ENCODE assay signal across 27 cellular contexts in the genomic region with DNA sequence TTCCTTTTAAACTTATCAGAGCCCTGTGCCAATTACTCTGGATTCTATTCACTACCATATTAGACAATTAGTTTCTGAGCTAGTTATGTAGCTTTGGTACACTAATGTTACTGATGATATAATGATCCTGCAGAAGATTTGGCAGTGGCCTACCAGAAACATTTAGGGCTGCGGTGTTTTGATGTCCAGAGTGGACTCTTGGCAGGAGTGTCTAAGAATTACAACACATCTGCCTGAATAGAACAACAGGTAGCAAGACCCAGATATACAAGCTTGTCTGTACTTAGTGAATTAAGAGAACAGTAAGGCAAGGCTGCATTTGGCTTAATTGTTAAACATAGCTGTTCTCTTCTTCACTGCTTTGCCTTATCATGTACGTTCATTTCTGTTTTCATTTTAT.
"Had no signal": no experiment of that assay in that cellular context is flagged by ENCODE, and none has a peak within 500 bp of the region (broad histone marks: within the 10 kb centered on the region; RNA-seq: fewer than 3 reads in every experiment).

No MANE protein-coding gene starts in this region.

- H3K36me3 ChIP-seq: heart left ventricle, lower lobe of right lung, right atrium auricular region, spleen had no signal

- H3K9me3 Mint-ChIP-seq: nephron progenitor cell had no signal

- H3K4me1 Mint-ChIP-seq: activated CD4-positive, alpha-beta memory T cell treated with anti-CD3 and anti-CD28 coated beads, Interleukin-2, amount 10 ng/mL, durations not matched to agents 7 days and 5 days; activated CD4-positive, alpha-beta T cell treated with anti-CD3 and anti-CD28 coated beads, Interleukin-2, amount 10 ng/mL, durations not matched to agents 24 days and 14 days; activated naive CD4-positive, alpha-beta T cell treated with anti-CD3 and anti-CD28 coated beads, Interleukin-2, amount 10 ng/mL, durations not matched to agents 7 days and 5 days; central memory CD8-positive, alpha-beta T cell; T-helper 17 cell had no signal

- ATAC-seq: esophagus mucosa; heart left ventricle; lower lobe of right lung; psoas muscle; stimulated activated naive CD8-positive, alpha-beta T cell treated with anti-CD3 and anti-CD28 coated beads, Interleukin-15, Interleukin-2, amounts not matched to agents 100 U/mL and 50 U/mL, for 24 hours; T-helper 17 cell had no signal

- H3K9ac ChIP-seq: parathyroid adenoma had no signal

- H3K4me3 Mint-ChIP-seq: activated CD4-positive, alpha-beta memory T cell treated with anti-CD3 and anti-CD28 coated beads, Interleukin-2, amount 10 ng/mL, durations not matched to agents 7 days and 5 days; activated CD4-positive, alpha-beta T cell treated with anti-CD3 and anti-CD28 coated beads, Interleukin-2, amount 10 ng/mL, durations not matched to agents 24 days and 14 days; activated naive CD4-positive, alpha-beta T cell treated with anti-CD3 and anti-CD28 coated beads, Interleukin-2, amount 10 ng/mL, durations not matched to agents 7 days and 5 days; activated T-cell treated with anti-CD3 and anti-CD28 coated beads, Interleukin-2, amount 50 U/mL, for 24 hours; central memory CD8-positive, alpha-beta T cell; dendritic cell treated with granulocyte-macrophage colony-stimulating factor and Interleukin-4, amounts not matched to agents 40 ng/mL and 50 ng/mL, for 4 days; endodermal cell; nephron progenitor cell; T-helper 17 cell had no signal

- H3K27me3 Mint-ChIP-seq: activated CD4-positive, alpha-beta memory T cell treated with anti-CD3 and anti-CD28 coated beads, Interleukin-2, amount 10 ng/mL, durations not matched to agents 7 days and 5 days; activated CD4-positive, alpha-beta T cell treated with anti-CD3 and anti-CD28 coated beads, Interleukin-2, amount 10 ng/mL, durations not matched to agents 24 days and 14 days; activated naive CD4-positive, alpha-beta T cell treated with anti-CD3 and anti-CD28 coated beads, Interleukin-2, amount 10 ng/mL, durations not matched to agents 7 days and 5 days; activated T-cell treated with anti-CD3 and anti-CD28 coated beads, Interleukin-2, amount 50 U/mL, for 24 hours; central memory CD8-positive, alpha-beta T cell; dendritic cell treated with granulocyte-macrophage colony-stimulating factor and Interleukin-4, amounts not matched to agents 40 ng/mL and 50 ng/mL, for 4 days; T-helper 17 cell had no signal

- H3K4me1 ChIP-seq: heart left ventricle, lower lobe of right lung, parathyroid adenoma, psoas muscle, right atrium auricular region, spleen, testis had no signal

- H3K27ac ChIP-seq: heart left ventricle, lower lobe of right lung, parathyroid adenoma, psoas muscle, right atrium auricular region, spleen, testis had no signal

- H3K36me3 Mint-ChIP-seq: activated naive CD4-positive, alpha-beta T cell treated with anti-CD3 and anti-CD28 coated beads, Interleukin-2, amount 10 ng/mL, durations not matched to agents 7 days and 5 days had no signal

- DNase-seq: activated CD4-positive, alpha-beta memory T cell treated with anti-CD3 and anti-CD28 coated beads, Interleukin-2, amount 10 ng/mL, durations not matched to agents 7 days and 5 days; activated CD4-positive, alpha-beta T cell treated with anti-CD3 and anti-CD28 coated beads, Interleukin-2, amount 10 ng/mL, durations not matched to agents 24 days and 14 days; activated CD4-positive, CD25-positive, alpha-beta regulatory T cell treated with anti-CD3 and anti-CD28 coated beads, Interleukin-2, amount 50 U/mL, for 72 hours; activated CD8-positive, alpha-beta memory T cell treated with anti-CD3 and anti-CD28 coated beads, Interleukin-2, amount 50 U/mL, for 48 hours; activated gamma-delta T cell; activated naive CD4-positive, alpha-beta T cell treated with anti-CD3 and anti-CD28 coated beads, Interleukin-2, amount 10 ng/mL, durations not matched to agents 7 days and 5 days; activated T-cell treated with anti-CD3 and anti-CD28 coated beads, Interleukin-2, amount 50 U/mL, for 24 hours; amniotic stem cell; endodermal cell; foreskin fibroblast; heart left ventricle; lower lobe of right lung; nephron progenitor cell; nucleus accumbens; psoas muscle; spleen; stimulated activated naive CD8-positive, alpha-beta T cell treated with anti-CD3 and anti-CD28 coated beads, Interleukin-15, Interleukin-2, amounts not matched to agents 100 U/mL and 50 U/mL, for 24 hours; T-helper 17 cell; testis; trophoblast cell had no signal

- H3K27ac Mint-ChIP-seq: activated CD4-positive, alpha-beta memory T cell treated with anti-CD3 and anti-CD28 coated beads, Interleukin-2, amount 10 ng/mL, durations not matched to agents 7 days and 5 days; activated CD4-positive, alpha-beta T cell treated with anti-CD3 and anti-CD28 coated beads, Interleukin-2, amount 10 ng/mL, durations not matched to agents 24 days and 14 days; activated naive CD4-positive, alpha-beta T cell treated with anti-CD3 and anti-CD28 coated beads, Interleukin-2, amount 10 ng/mL, durations not matched to agents 7 days and 5 days; activated T-cell treated with anti-CD3 and anti-CD28 coated beads, Interleukin-2, amount 50 U/mL, for 24 hours; dendritic cell treated with granulocyte-macrophage colony-stimulating factor and Interleukin-4, amounts not matched to agents 40 ng/mL and 50 ng/mL, for 4 days; endodermal cell; nephron progenitor cell; T-helper 17 cell had no signal

- FAIRE-seq: bronchial epithelial cell, urothelium cell line had no signal

- H3K4me3 ChIP-seq: heart left ventricle, lower lobe of right lung, psoas muscle, right atrium auricular region, spleen, testis had no signal

- H3K27me3 ChIP-seq: heart left ventricle, right atrium auricular region, spleen, testis had no signal

- H2AFZ ChIP-seq: parathyroid adenoma had no signal

- H3K9me3 ChIP-seq: heart left ventricle, lower lobe of right lung, psoas muscle, right atrium auricular region, spleen, testis had no signal
